In the genomic region with DNA sequence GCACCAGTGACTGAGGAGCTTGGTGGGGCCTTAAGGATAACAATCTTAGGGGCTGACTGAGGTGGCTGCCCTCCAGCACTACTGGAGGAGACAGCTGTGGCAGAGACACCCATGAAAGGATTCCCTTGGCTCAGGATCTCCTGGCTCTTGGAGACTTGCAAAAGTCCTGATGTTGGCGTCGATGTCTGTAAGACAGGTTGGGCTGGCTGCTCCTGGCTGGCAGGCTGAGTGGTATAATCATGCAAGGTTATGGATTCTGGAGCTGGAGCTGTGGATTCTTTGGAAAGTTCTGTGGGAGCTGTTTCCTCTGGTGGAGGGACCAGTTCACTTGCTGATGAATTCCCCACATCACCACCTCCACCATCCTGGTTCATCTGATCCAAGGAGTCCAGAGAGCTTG, we compare ENCODE assay signal across 27 cellular contexts.
"Had no signal": no experiment of that assay in that cellular context is flagged by ENCODE, and none has a peak within 500 bp of the region (broad histone marks: within the 10 kb centered on the region; RNA-seq: fewer than 3 reads in every experiment).

No MANE protein-coding gene starts in this region.

- H3K9me3 Mint-ChIP-seq: activated CD4-positive, alpha-beta memory T cell treated with anti-CD3 and anti-CD28 coated beads for 36 hours; activated naive CD8-positive, alpha-beta T cell treated with anti-CD3 and anti-CD28 coated beads for 36 hours; activated T-cell treated with anti-CD3 and anti-CD28 coated beads, Interleukin-2, amount 50 U/mL, for 72 hours; activated T-helper 17 cell treated with anti-CD3 and anti-CD28 coated beads, Interleukin-2, amount 50 U/mL, for 72 hours; T-helper 1 cell treated with Interleukin-12 subunit alpha and Interleukin-12 subunit beta and Interleukin-4 antibody, amounts not matched to agents 30 μg/mL and 1 μg/mL, for 36 hours; T-helper 2 cell treated with Interferon-gamma antibody and Interleukin-4, amounts not matched to agents 5 μg/mL and 100 μg/mL, for 36 hours; WTC11 had no signal

- H3K4me2 ChIP-seq: KMS-11 had no signal

- H3K27me3 Mint-ChIP-seq: activated CD4-positive, alpha-beta memory T cell treated with anti-CD3 and anti-CD28 coated beads for 36 hours; activated CD4-positive, alpha-beta T cell treated with anti-CD3 and anti-CD28 coated beads for 36 hours; activated naive CD8-positive, alpha-beta T cell treated with anti-CD3 and anti-CD28 coated beads for 36 hours; activated T-helper 17 cell treated with anti-CD3 and anti-CD28 coated beads, Interleukin-2, amount 50 U/mL, for 72 hours had no signal

- H3K9me3 ChIP-seq: SJCRH30 had no signal

- DNase-seq: activated CD4-positive, alpha-beta memory T cell treated with anti-CD3 and anti-CD28 coated beads for 36 hours; activated CD4-positive, alpha-beta T cell treated with anti-CD3 and anti-CD28 coated beads for 36 hours; activated CD4-positive, alpha-beta T cell treated with anti-CD3 and anti-CD28 coated beads, Interleukin-2, amount 50 U/mL, for 1 hour; activated CD8-positive, alpha-beta memory T cell treated with anti-CD3 and anti-CD28 coated beads, Interleukin-2, amount 50 U/mL, for 4 hours; activated effector memory CD4-positive, alpha-beta T cell treated with anti-CD3 and anti-CD28 coated beads, Interleukin-2, amount 50 U/mL, for 16 hours; activated naive CD4-positive, alpha-beta T cell; activated naive CD8-positive, alpha-beta T cell treated with anti-CD3 and anti-CD28 coated beads for 36 hours; activated T-cell treated with anti-CD3 and anti-CD28 coated beads, Interleukin-2, amount 50 U/mL, for 72 hours; amniotic stem cell; aorta; brain microvascular endothelial cell; NCI-H1105; NCI-H1417 treated with DMSO at 0.1 percent for 48 hours; NCI-H187 treated with DMSO at 0.1 percent for 48 hours; NCI-H2081 treated with DMSO at 0.1 percent for 48 hours; NCI-H226; NCI-H524 treated with DMSO at 0.1 percent for 48 hours; SHP77; SJCRH30 had no signal

- H3K4me3 Mint-ChIP-seq: activated CD4-positive, alpha-beta memory T cell treated with anti-CD3 and anti-CD28 coated beads for 36 hours; activated CD4-positive, alpha-beta T cell treated with anti-CD3 and anti-CD28 coated beads for 36 hours; activated naive CD8-positive, alpha-beta T cell treated with anti-CD3 and anti-CD28 coated beads for 36 hours; activated T-cell treated with anti-CD3 and anti-CD28 coated beads, Interleukin-2, amount 50 U/mL, for 72 hours; activated T-helper 17 cell treated with anti-CD3 and anti-CD28 coated beads, Interleukin-2, amount 50 U/mL, for 72 hours; T-helper 1 cell treated with Interleukin-12 subunit alpha and Interleukin-12 subunit beta and Interleukin-4 antibody, amounts not matched to agents 30 μg/mL and 1 μg/mL, for 36 hours; T-helper 2 cell treated with Interferon-gamma antibody and Interleukin-4, amounts not matched to agents 5 μg/mL and 100 μg/mL, for 36 hours; WTC11 had no signal

- H3K27me3 ChIP-seq: brain microvascular endothelial cell, SJCRH30 had no signal

- H3K9ac ChIP-seq: KMS-11 had no signal

- ATAC-seq: activated CD4-positive, alpha-beta T cell treated with anti-CD3 and anti-CD28 coated beads for 36 hours; activated CD4-positive, CD25-positive, alpha-beta regulatory T cell treated with anti-CD3 and anti-CD28 coated beads, Interleukin-2, amount 50 U/mL, for 24 hours; activated T-cell treated with anti-CD3 and anti-CD28 coated beads, Interleukin-2, amount 50 U/mL, for 72 hours; activated T-helper 17 cell treated with anti-CD3 and anti-CD28 coated beads, Interleukin-2, amount 50 U/mL, for 72 hours; Panc1; WTC11 had no signal

- H3K27ac Mint-ChIP-seq: activated CD4-positive, alpha-beta memory T cell treated with anti-CD3 and anti-CD28 coated beads for 36 hours; activated CD4-positive, alpha-beta T cell treated with anti-CD3 and anti-CD28 coated beads for 36 hours; activated naive CD8-positive, alpha-beta T cell treated with anti-CD3 and anti-CD28 coated beads for 36 hours; activated T-helper 17 cell treated with anti-CD3 and anti-CD28 coated beads, Interleukin-2, amount 50 U/mL, for 72 hours; T-helper 1 cell treated with Interleukin-12 subunit alpha and Interleukin-12 subunit beta and Interleukin-4 antibody, amounts not matched to agents 30 μg/mL and 1 μg/mL, for 36 hours; T-helper 2 cell treated with Interferon-gamma antibody and Interleukin-4, amounts not matched to agents 5 μg/mL and 100 μg/mL, for 36 hours had no signal

- H3K27ac ChIP-seq: brain microvascular endothelial cell, KMS-11, SJCRH30, SK-N-MC had no signal

- H3K4me3 ChIP-seq: SJCRH30, SK-N-MC had no signal
